In genomic region chr22:50399751-50400331, GRCh38 we compare ENCODE assay signal across 8 cellular contexts. TPM values are rescaled to one million over a fixed set of nuclear protein-coding genes. Genes with fewer than 3 reads are reported as not detected.
DNase-seq lines count a peak whose midpoint lies in the region; ATAC-seq, FAIRE-seq and TF ChIP-seq lines count a peak whose summit lies in the region.

No MANE protein-coding gene starts in this region.

- in situ Hi-C loops in ACHN (cut with HindIII; ENCODE audit: low pct_ligation_motif_present, low pct_unique_long_range_greater_than_20kb, low sequenced_read_pairs) = no loop called here
- in situ Hi-C loops in T47D (cut with HindIII; ENCODE audit: low pct_unique_long_range_greater_than_20kb, low sequenced_read_pairs) = no loop called here

- intact Hi-C loops in stomach (cut with DNase I; ENCODE audit: low total_unique reads) = no loop called here

- no peaks in the 10 kb centered on the region for H3K27me3 ChIP-seq in keratinocyte (ENCODE audit: control insufficient read depth, extremely low read depth, insufficient read depth, low read length)
- H3K27me3 ChIP-seq in stomach = no peaks in the 10 kb centered on the region

- H3K4me2 ChIP-seq in keratinocyte (ENCODE audit: control insufficient read depth, extremely low read depth, insufficient read depth, low read depth, low read length) = no peak overlapping the region

- H3K36me3 ChIP-seq in keratinocyte (ENCODE audit: control insufficient read depth in 2 of 2, extremely low read depth in 1 of 2, insufficient read depth in 2 of 2, low read length in 2 of 2) (peaks cover 6 to 16% of the 10 kb centered on the region in 2 experiments), stomach (peaks cover 11 to 54% (median 42%) of the 10 kb centered on the region in 4 donors)

- H3K27ac ChIP-seq in keratinocyte (ENCODE audit: control insufficient read depth, insufficient read depth, low read length) (no peak overlapping the region), stomach (peak overlapping the region; percentile 13 to 78 (median 52))

- ATAC-seq in GM18867 (IDR thresholded peaks at IDR 0.05; ENCODE audit: unreplicated experiment) = no peak
- ATAC-seq in HG02870 (IDR thresholded peaks at IDR 0.05; ENCODE audit: unreplicated experiment) = no peak

- TF ChIP-seq CTCF in GM12872 (IDR thresholded peaks at IDR 0.05; ENCODE audit: insufficient read depth, low read depth, low read length) (peak; percentile 67), keratinocyte (optimal IDR thresholded peaks at IDR 0.05 in 1 of 3, IDR thresholded peaks at IDR 0.05 in 1 of 3, conservative IDR thresholded peaks at IDR 0.05 in 1 of 3; ENCODE audit: extremely low read depth in 1 of 3, insufficient read depth in 2 of 3, low read length in 3 of 3) (peak; percentile 26 to 74 (median 35)), stomach (IDR thresholded peaks at IDR 0.05) (peak in 2 of 7 experiments; percentile 15 to 36)

- DNase-seq in ACHN (peak; percentile 24), RPMI7951 (ENCODE audit: low read depth) (peak; percentile 17), T47D (ENCODE audit: low read depth in 1 of 2, low spot score in 1 of 2) (peak; percentile 9 to 45), keratinocyte (ENCODE audit: low read depth, low spot score) (no peak), stomach (peak; percentile 42)

- no peaks in the 10 kb centered on the region for H4K20me1 ChIP-seq in keratinocyte (ENCODE audit: control insufficient read depth, extremely low read depth, insufficient read depth, low read length)

- H3K9me3 ChIP-seq in keratinocyte (ENCODE audit: control insufficient read depth, low read depth, low read length) = no peaks in the 10 kb centered on the region
- H3K9me3 ChIP-seq in stomach = no peaks in the 10 kb centered on the region

- H3K9ac ChIP-seq in keratinocyte (ENCODE audit: control insufficient read depth, extremely low read depth, insufficient read depth, low read length) = no peak overlapping the region

- TF ChIP-seq POLR2A in stomach (IDR thresholded peaks at IDR 0.05) = no peak

- no peak for FAIRE-seq in keratinocyte (lab: Jason Lieb, UNC)

- WGBS in stomach, 5 donors = 57 to 83% (median 73%) methylated on average over 7 to 8 of the region's 8 CpGs

- H2AFZ ChIP-seq in keratinocyte (ENCODE audit: control insufficient read depth, low read length) = no peak overlapping the region

- dilution Hi-C loops in keratinocyte (cut with MboI; ENCODE audit: extremely low pct_ligation_motif_present, low sequenced_read_pairs) = no loop called here

- no peaks in the 10 kb centered on the region for H3K4me1 ChIP-seq in keratinocyte (ENCODE audit: control insufficient read depth, extremely low read depth, insufficient read depth, low read length)
- peaks cover 31 to 66% (median 48%) of the 10 kb centered on the region in 4 donors for H3K4me1 ChIP-seq in stomach

- H3K4me3 ChIP-seq in keratinocyte (ENCODE audit: control insufficient read depth in 2 of 3, extremely low read depth in 1 of 3, insufficient read depth in 2 of 3, low read depth in 1 of 3, low read length in 3 of 3) (no peak overlapping the region), stomach (no peak overlapping the region)

- H3K9me1 ChIP-seq in keratinocyte (ENCODE audit: control insufficient read depth, extremely low read depth, insufficient read depth, low read length) = no peaks in the 10 kb centered on the region

- H3K79me2 ChIP-seq in keratinocyte (ENCODE audit: control insufficient read depth, insufficient read depth, low read length) = peaks cover 8% of the 10 kb centered on the region

- no peak for TF ChIP-seq EP300 in stomach (IDR thresholded peaks at IDR 0.05)

RNA-seq across cellular contexts. Expression of gene PPP6R2, which starts 56.7 kb away (rescaled TPM):
- 15.3 and 18.3 TPM in 2 replicates for total RNA-seq in RPMI7951 (2014; rRNA removed; shearing (Covaris generic))
- 19.8 to 29.7 TPM (median 23.2 TPM) in 3 replicates for polyA plus RNA-seq in keratinocyte
- polyA plus RNA-seq in keratinocyte (2011; ENCODE audit: low read depth) = 11.6 TPM
- polyA plus RNA-seq in keratinocyte (2011; cell fraction: cytosol; rRNA removed) = 13.3 and 28.8 TPM in 2 replicates
- polyA plus RNA-seq in keratinocyte (2011; cell fraction: nucleus; rRNA removed) = 38.8 and 54.6 TPM in 2 replicates
- 20.6 and 25.0 TPM in 2 replicates for polyA plus RNA-seq in keratinocyte (2012; ENCODE audit: low replicate concordance)
- 28.0 to 48.1 TPM (median 40.1 TPM) in 3 replicates for polyA minus RNA-seq in keratinocyte
- 31.7 TPM for polyA minus RNA-seq in keratinocyte (2011; cell fraction: cytosol; rRNA and poly(A)+ RNA removed)
- polyA minus RNA-seq in keratinocyte (2011; cell fraction: nucleus; rRNA and poly(A)+ RNA removed) = 29.2 and 36.5 TPM in 2 replicates
- 100 to 1,000 TPM in 3 of 5 donors, 10 to 100 TPM in 2; 54.9 to 243 (median 151) TPM for total RNA-seq in stomach
- polyA plus RNA-seq in stomach = 10 to 100 TPM; 24.4 to 36.5 (median 28.7) TPM
